In the genomic region with DNA sequence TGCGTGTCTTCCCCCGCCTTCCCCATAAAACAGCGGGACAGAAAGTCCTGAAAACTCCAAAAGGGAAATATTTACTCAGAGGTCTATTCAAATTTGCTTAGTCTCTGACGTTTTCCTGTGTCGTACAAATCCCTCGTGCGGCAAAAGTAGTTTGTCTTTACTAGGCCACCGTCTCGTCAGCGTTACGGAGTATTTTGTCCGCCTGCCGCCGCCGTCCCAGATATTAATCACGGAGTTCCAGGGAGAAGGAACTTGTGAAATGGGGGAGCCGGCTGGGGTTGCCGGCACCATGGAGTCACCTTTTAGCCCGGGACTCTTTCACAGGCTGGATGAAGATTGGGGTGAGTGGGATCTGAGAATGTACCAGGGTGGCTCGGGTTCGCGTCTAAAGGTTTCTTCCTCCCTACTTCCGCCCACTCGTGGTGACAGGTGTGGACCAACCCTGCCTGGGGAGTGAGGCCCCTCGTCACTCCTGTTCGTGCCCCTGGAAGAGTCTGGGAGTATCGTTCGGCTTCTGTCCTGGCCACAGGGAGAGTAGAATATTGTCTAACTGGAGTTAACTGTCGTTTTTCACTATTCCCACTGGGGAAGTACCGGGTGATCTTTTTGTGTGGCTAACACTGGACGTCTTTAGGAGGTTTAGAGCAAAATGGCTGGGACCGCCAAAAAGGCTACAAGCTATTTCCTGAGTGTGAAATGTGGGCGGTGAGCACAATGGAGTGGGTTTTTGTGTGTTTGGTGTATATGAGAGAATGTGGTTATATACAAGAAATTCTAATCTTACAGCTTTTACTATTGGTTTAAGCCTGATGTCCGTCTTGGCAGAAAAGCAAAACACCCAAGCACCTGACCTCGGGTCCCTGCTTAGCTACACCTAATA, we compare ENCODE assay signal across 8 cellular contexts. TPM values are rescaled to one million over a fixed set of nuclear protein-coding genes. Genes with fewer than 3 reads are reported as not detected.
A peak's percentile ranks its signal among the peaks of the same experiment; 100 is the strongest.
DNase-seq lines count a peak whose midpoint lies in the region; ATAC-seq, FAIRE-seq and TF ChIP-seq lines count a peak whose summit lies in the region.

A gene with protein sequence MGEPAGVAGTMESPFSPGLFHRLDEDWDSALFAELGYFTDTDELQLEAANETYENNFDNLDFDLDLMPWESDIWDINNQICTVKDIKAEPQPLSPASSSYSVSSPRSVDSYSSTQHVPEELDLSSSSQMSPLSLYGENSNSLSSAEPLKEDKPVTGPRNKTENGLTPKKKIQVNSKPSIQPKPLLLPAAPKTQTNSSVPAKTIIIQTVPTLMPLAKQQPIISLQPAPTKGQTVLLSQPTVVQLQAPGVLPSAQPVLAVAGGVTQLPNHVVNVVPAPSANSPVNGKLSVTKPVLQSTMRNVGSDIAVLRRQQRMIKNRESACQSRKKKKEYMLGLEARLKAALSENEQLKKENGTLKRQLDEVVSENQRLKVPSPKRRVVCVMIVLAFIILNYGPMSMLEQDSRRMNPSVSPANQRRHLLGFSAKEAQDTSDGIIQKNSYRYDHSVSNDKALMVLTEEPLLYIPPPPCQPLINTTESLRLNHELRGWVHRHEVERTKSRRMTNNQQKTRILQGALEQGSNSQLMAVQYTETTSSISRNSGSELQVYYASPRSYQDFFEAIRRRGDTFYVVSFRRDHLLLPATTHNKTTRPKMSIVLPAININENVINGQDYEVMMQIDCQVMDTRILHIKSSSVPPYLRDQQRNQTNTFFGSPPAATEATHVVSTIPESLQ (plus strand): TSS at position 219 of the 880 bp plus-strand sequence. CDS start 41 bp downstream, at position 260.

- TF ChIP-seq CTCF in WI38 (IDR thresholded peaks at IDR 0.05; ENCODE audit: low read depth, low read length) (no peak), bronchial epithelial cell (IDR thresholded peaks at IDR 0.05; ENCODE audit: insufficient read depth, low read length, severe bottlenecking) (no peak)

- no peak for FAIRE-seq in bronchial epithelial cell (lab: Jason Lieb, UNC)

- peak; percentile 91 for DNase-seq in A172 (ENCODE audit: low spot score)
- DNase-seq in NCI-H2196 treated with DMSO at 0.1 percent for 48 hours (lab: John Stamatoyannopoulos, UW; ENCODE audit: unreplicated experiment): peak; percentile 72
- DNase-seq in bronchial epithelial cell (ENCODE audit: low read depth): peak; percentile 89
- peak; percentile 88 for DNase-seq in inferior parietal cortex (ENCODE audit: extremely low spot score)
- DNase-seq in smooth muscle cell of the brain vasculature (ENCODE audit: low read depth, low spot score): peak; percentile 67

- ATAC-seq in GM18861 (IDR thresholded peaks at IDR 0.05; ENCODE audit: unreplicated experiment) (peak; percentile 52), HG03108 (IDR thresholded peaks at IDR 0.05; ENCODE audit: unreplicated experiment) (peak; percentile 57)

- H3K36me3 ChIP-seq in bronchial epithelial cell (ENCODE audit: control insufficient read depth, insufficient read depth, low read length): no peaks in the 10 kb centered on the region

- H3K27me3 ChIP-seq in bronchial epithelial cell (ENCODE audit: control insufficient read depth, insufficient read depth, low read length): no peaks in the 10 kb centered on the region

- peak within 1 kb of the TSS; percentile 87 for H3K4me3 ChIP-seq in WI38 (ENCODE audit: low read depth, low read length)
- H3K4me3 ChIP-seq in bronchial epithelial cell (ENCODE audit: low read depth, low read length): peak within 1 kb of the TSS; percentile 65

RNA-seq across cellular contexts. Expression of the gene that starts here (rescaled TPM):
- total RNA-seq in A172 (2014; rRNA removed; shearing (Covaris generic)): 32.8 and 35.0 TPM in 2 replicates
- total RNA-seq in bronchial epithelial cell: 25.3 and 31.5 TPM in 2 replicates

Comparison
In these comparisons a context has a peak if more than half of its experiments do, and no peak if none do; other contexts are left out.
1. Peak in every context shown above with its lines: DNase-seq, ATAC-seq and H3K4me3 ChIP-seq.